In the genomic region with DNA sequence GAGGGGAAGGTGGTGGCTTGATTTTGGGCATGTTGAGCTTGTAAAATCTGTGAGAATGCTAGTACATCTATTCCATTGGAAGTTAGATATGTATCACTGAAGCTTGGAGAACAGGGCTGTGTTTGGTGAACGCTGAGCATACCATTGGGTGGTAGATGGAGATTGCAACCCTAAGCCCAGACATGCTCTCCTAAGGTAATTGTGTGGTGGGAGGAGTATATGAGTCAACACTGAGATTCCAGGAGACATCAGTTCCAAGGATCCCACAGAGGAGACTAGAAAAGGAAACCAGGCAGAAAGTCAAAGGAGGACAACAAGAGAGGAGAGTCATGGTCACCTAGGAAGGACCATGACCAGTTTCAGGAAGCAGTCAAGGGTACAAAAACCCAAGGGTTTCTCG, we compare ENCODE assay signal across 18 cellular contexts.
"Had no signal": no experiment of that assay in that cellular context is flagged by ENCODE, and none has a peak within 500 bp of the region (broad histone marks: within the 10 kb centered on the region; RNA-seq: fewer than 3 reads in every experiment).

No MANE protein-coding gene starts in this region.

- H3K4me3 Mint-ChIP-seq: activated naive CD4-positive, alpha-beta T cell treated with anti-CD3 and anti-CD28 coated beads for 36 hours; activated naive CD8-positive, alpha-beta T cell treated with anti-CD3 and anti-CD28 coated beads, Interleukin-2, amount 50 U/mL, for 24 hours; naive B cell had no signal

- H3K9me3 Mint-ChIP-seq: activated naive CD4-positive, alpha-beta T cell treated with anti-CD3 and anti-CD28 coated beads for 36 hours; activated naive CD8-positive, alpha-beta T cell treated with anti-CD3 and anti-CD28 coated beads, Interleukin-2, amount 50 U/mL, for 24 hours; naive B cell had no signal

- H3K36me3 Mint-ChIP-seq: naive B cell had no signal

- H3K36me3 ChIP-seq: transverse colon, vagina had no signal

- ATAC-seq: activated naive CD8-positive, alpha-beta T cell treated with anti-CD3 and anti-CD28 coated beads, Interleukin-2, amount 50 U/mL, for 24 hours; left colon; right cardiac atrium had no signal

- H3K27me3 ChIP-seq: transverse colon, vagina had no signal

- H3K4me1 Mint-ChIP-seq: activated naive CD8-positive, alpha-beta T cell treated with anti-CD3 and anti-CD28 coated beads, Interleukin-2, amount 50 U/mL, for 24 hours had no signal

- H3K9me3 ChIP-seq: transverse colon, vagina had no signal

- DNase-seq: activated CD4-positive, CD25-positive, alpha-beta regulatory T cell treated with anti-CD3 and anti-CD28 coated beads, Interleukin-2, amount 50 U/mL, for 72 hours; activated naive CD4-positive, alpha-beta T cell treated with anti-CD3 and anti-CD28 coated beads for 36 hours; activated naive CD8-positive, alpha-beta T cell treated with anti-CD3 and anti-CD28 coated beads, Interleukin-2, amount 50 U/mL, for 24 hours; caudate nucleus; effector CD8-positive, alpha-beta T cell; foreskin melanocyte; left colon; naive B cell; right cardiac atrium; stimulated activated CD4-positive, alpha-beta T cell treated with anti-CD3 and anti-CD28 coated beads, Interleukin-15, amount 100 ng/mL, for 24 hours; stimulated activated CD4-positive, alpha-beta T cell treated with anti-CD3 and anti-CD28 coated beads, Interleukin-4, amount 100 ng/mL, for 1 hour; stimulated activated naive CD4-positive, alpha-beta T cell; T-helper 1 cell; transverse colon had no signal

- H3K4me3 ChIP-seq: lung, skin epidermis, transverse colon, vagina had no signal

- H3K27ac Mint-ChIP-seq: activated naive CD4-positive, alpha-beta T cell treated with anti-CD3 and anti-CD28 coated beads for 36 hours; activated naive CD8-positive, alpha-beta T cell treated with anti-CD3 and anti-CD28 coated beads, Interleukin-2, amount 50 U/mL, for 24 hours had no signal

- H3K27me3 Mint-ChIP-seq: activated naive CD8-positive, alpha-beta T cell treated with anti-CD3 and anti-CD28 coated beads, Interleukin-2, amount 50 U/mL, for 24 hours had no signal

- H3K4me1 ChIP-seq: parathyroid adenoma, transverse colon, vagina had no signal

- H3K9ac ChIP-seq: parathyroid adenoma had no signal

- H3K27ac ChIP-seq: parathyroid adenoma, transverse colon, vagina had no signal
